Comparison of ENCODE assay signal across 9 cellular contexts in the genomic region with DNA sequence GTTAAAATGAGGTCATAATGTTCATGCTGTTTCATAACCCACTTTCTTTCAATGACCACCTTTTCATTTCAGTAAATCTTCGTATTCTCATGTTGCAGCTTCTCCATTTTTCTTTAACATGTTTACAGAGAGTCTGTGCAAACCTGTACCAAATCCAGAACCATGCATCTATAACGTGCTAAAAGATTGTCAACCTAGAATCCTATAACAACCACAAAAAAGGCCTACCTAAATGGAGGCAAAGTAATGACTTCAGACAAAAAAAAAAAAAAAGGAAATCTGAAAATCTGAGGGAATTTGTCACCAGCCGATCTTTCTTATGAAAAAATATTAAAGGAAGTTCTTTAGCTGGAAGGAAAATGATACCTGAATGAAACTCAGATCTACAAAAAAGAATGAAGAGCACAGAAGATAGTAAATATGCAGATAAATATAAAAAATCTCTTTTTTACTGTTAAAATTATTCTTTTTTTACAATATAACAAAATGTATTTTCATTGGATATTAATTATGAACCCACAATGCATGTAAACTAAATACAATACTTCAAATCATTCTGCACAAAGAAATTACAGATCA. TPM values are rescaled to one million over a fixed set of nuclear protein-coding genes. Genes with fewer than 3 reads are reported as not detected.
A peak's percentile ranks its signal among the peaks of the same experiment; 100 is the strongest.
DNase-seq lines count a peak whose midpoint lies in the region; ATAC-seq and TF ChIP-seq lines count a peak whose summit lies in the region.
"Had no signal": no experiment of that assay in that cellular context is flagged by ENCODE, and none has a peak within 500 bp of the region (broad histone marks: within the 10 kb centered on the region; RNA-seq: fewer than 3 reads in every experiment).

No MANE protein-coding gene starts in this region.

- H3K9ac ChIP-seq in iPS-20b (ENCODE audit: low read depth, low read length), result no peak overlapping the region

- no peak overlapping the region for H3K27ac ChIP-seq in iPS-20b (ENCODE audit: low read length)
- peak overlapping the region; percentile 95 for H3K27ac ChIP-seq in suprapubic skin
- H3K27ac ChIP-seq: RWPE1 had no signal

- intact Hi-C loops in activated CD4-positive, alpha-beta T cell treated with anti-CD3 and anti-CD28 coated beads, Interleukin-2, amount 10 ng/mL, durations not matched to agents 24 days and 14 days (cut with micrococcal nuclease), result loop anchor here (1.0 kb wide), 1 partner anchor 112 kb away; no protein-coding TSS in a partner anchor

- H3K9me3 Mint-ChIP-seq in activated CD4-positive, alpha-beta T cell treated with anti-CD3 and anti-CD28 coated beads, Interleukin-2, amount 10 ng/mL, durations not matched to agents 24 days and 14 days, result peaks cover 9% of the 10 kb centered on the region
- peaks cover 11% of the 10 kb centered on the region for H3K9me3 Mint-ChIP-seq in activated CD8-positive, alpha-beta T cell treated with anti-CD3 and anti-CD28 coated beads, Interleukin-2, amount 10 ng/mL, durations not matched to agents 7 days and 5 days (ENCODE audit: insufficient read depth)

- H3K36me3 Mint-ChIP-seq in activated CD4-positive, alpha-beta T cell treated with anti-CD3 and anti-CD28 coated beads, Interleukin-2, amount 10 ng/mL, durations not matched to agents 24 days and 14 days (ENCODE audit: low read depth), result peaks cover 22% of the 10 kb centered on the region
- H3K36me3 Mint-ChIP-seq in activated CD8-positive, alpha-beta T cell treated with anti-CD3 and anti-CD28 coated beads, Interleukin-2, amount 10 ng/mL, durations not matched to agents 7 days and 5 days (ENCODE audit: low read depth), result peaks cover 24% of the 10 kb centered on the region

- POLR2A ChIA-PET in activated CD8-positive, alpha-beta T cell treated with anti-CD3 and anti-CD28 coated beads, Interleukin-2, amount 10 ng/mL, durations not matched to agents 7 days and 5 days (lab: Charles Lee), result interaction anchor here (1.0 to 5.0 kb wide), 4 partner anchors 25 to 162 kb away, joined by 3 to 54 read pairs (median 9); partner anchors contain the start of gene SLFN12L

- H3K9me3 ChIP-seq in iPS-20b (ENCODE audit: insufficient read depth, low read depth, low read length), result no peaks in the 10 kb centered on the region
- no peaks in the 10 kb centered on the region for H3K9me3 ChIP-seq in suprapubic skin

- H3K4me3 ChIP-seq in iPS-20b (ENCODE audit: low read length), result peak overlapping the region; percentile 70; the same call in 1 of the 2 replicates
- H3K4me3 ChIP-seq in suprapubic skin, result peak overlapping the region; percentile 64

- H3K4me1 Mint-ChIP-seq in activated CD4-positive, alpha-beta T cell treated with anti-CD3 and anti-CD28 coated beads, Interleukin-2, amount 10 ng/mL, durations not matched to agents 24 days and 14 days, result peaks cover 40% of the 10 kb centered on the region
- peaks cover 45% of the 10 kb centered on the region for H3K4me1 Mint-ChIP-seq in activated CD8-positive, alpha-beta T cell treated with anti-CD3 and anti-CD28 coated beads, Interleukin-2, amount 10 ng/mL, durations not matched to agents 7 days and 5 days (ENCODE audit: low read depth)

- 34% methylated on average over 3 of the region's 3 CpGs for WGBS in suprapubic skin

- TF ChIP-seq POLR2A in suprapubic skin (IDR thresholded peaks at IDR 0.05), result no peak

- H3K4me3 Mint-ChIP-seq in activated CD4-positive, alpha-beta T cell treated with anti-CD3 and anti-CD28 coated beads, Interleukin-2, amount 10 ng/mL, durations not matched to agents 24 days and 14 days, result peak overlapping the region; percentile 89
- H3K4me3 Mint-ChIP-seq in activated CD8-positive, alpha-beta T cell treated with anti-CD3 and anti-CD28 coated beads, Interleukin-2, amount 10 ng/mL, durations not matched to agents 7 days and 5 days, result peak overlapping the region; percentile 99

- CTCF ChIA-PET in activated CD8-positive, alpha-beta T cell treated with anti-CD3 and anti-CD28 coated beads, Interleukin-2, amount 10 ng/mL, durations not matched to agents 7 days and 5 days (lab: Charles Lee), result interaction anchor here (1.6 to 2.6 kb wide), 4 partner anchors 62 to 163 kb away, joined by 4 to 19 read pairs (median 10); no protein-coding TSS in a partner anchor

- H3K4me1 ChIP-seq in iPS-20b (ENCODE audit: insufficient read depth, low read length) (no peaks in the 10 kb centered on the region), suprapubic skin (peaks cover 25% of the 10 kb centered on the region)

- peaks cover 6% of the 10 kb centered on the region for H3K27me3 Mint-ChIP-seq in activated CD4-positive, alpha-beta T cell treated with anti-CD3 and anti-CD28 coated beads, Interleukin-2, amount 10 ng/mL, durations not matched to agents 24 days and 14 days
- peaks cover 3% of the 10 kb centered on the region for H3K27me3 Mint-ChIP-seq in activated CD8-positive, alpha-beta T cell treated with anti-CD3 and anti-CD28 coated beads, Interleukin-2, amount 10 ng/mL, durations not matched to agents 7 days and 5 days (ENCODE audit: low read depth)

- no peak for TF ChIP-seq EP300 in suprapubic skin (IDR thresholded peaks at IDR 0.05)

- DNase-seq in activated CD4-positive, alpha-beta T cell treated with anti-CD3 and anti-CD28 coated beads, Interleukin-2, amount 10 ng/mL, durations not matched to agents 24 days and 14 days, result no peak
- DNase-seq in activated CD4-positive, alpha-beta T cell treated with anti-CD3 and anti-CD28 coated beads for 1 hour, result no peak
- DNase-seq in activated CD8-positive, alpha-beta T cell treated with anti-CD3 and anti-CD28 coated beads, Interleukin-2, amount 10 ng/mL, durations not matched to agents 7 days and 5 days, result no peak
- DNase-seq in suprapubic skin (ENCODE audit: low spot score in 2 of 2), result no peak
- DNase-seq in anterior cingulate cortex (lab: John Stamatoyannopoulos, UW), result no peak
- no peak for DNase-seq in NCI-H146 treated with DMSO at 0.1 percent for 48 hours (lab: John Stamatoyannopoulos, UW; ENCODE audit: unreplicated experiment)
- DNase-seq in ecto neural progenitor cell (ENCODE audit: low spot score), result no peak

- H3K27ac Mint-ChIP-seq in activated CD4-positive, alpha-beta T cell treated with anti-CD3 and anti-CD28 coated beads, Interleukin-2, amount 10 ng/mL, durations not matched to agents 24 days and 14 days, result peak overlapping the region; percentile 93
- peak overlapping the region; percentile 98 for H3K27ac Mint-ChIP-seq in activated CD8-positive, alpha-beta T cell treated with anti-CD3 and anti-CD28 coated beads, Interleukin-2, amount 10 ng/mL, durations not matched to agents 7 days and 5 days

- no peaks in the 10 kb centered on the region for H3K36me3 ChIP-seq in iPS-20b (ENCODE audit: insufficient read depth, low read depth, low read length)
- H3K36me3 ChIP-seq in suprapubic skin, result no peaks in the 10 kb centered on the region

- no peak for ATAC-seq in activated CD8-positive, alpha-beta T cell treated with anti-CD3 and anti-CD28 coated beads, Interleukin-2, amount 10 ng/mL, durations not matched to agents 7 days and 5 days

- TF ChIP-seq CTCF in suprapubic skin (IDR thresholded peaks at IDR 0.05), result no peak

- H3K27me3 ChIP-seq in iPS-20b (ENCODE audit: insufficient read depth, low read length), result peaks cover 78% of the 10 kb centered on the region
- H3K27me3 ChIP-seq in suprapubic skin, result peaks cover 37% of the 10 kb centered on the region

RNA-seq across cellular contexts. Expression of gene SLFN11, which starts 1.4 kb away (rescaled TPM):
- total RNA-seq in activated CD4-positive, alpha-beta T cell treated with anti-CD3 and anti-CD28 coated beads, Interleukin-2, amount 10 ng/mL, durations not matched to agents 24 days and 14 days, result 72.3 and 73.6 TPM in 2 replicates
- total RNA-seq in activated CD8-positive, alpha-beta T cell treated with anti-CD3 and anti-CD28 coated beads, Interleukin-2, amount 10 ng/mL, durations not matched to agents 7 days and 5 days, result 10 to 100 TPM; 40.0 to 50.1 TPM
- total RNA-seq in suprapubic skin, result 10 to 100 TPM in 1 of 4 donors, 1 to 10 TPM in 3; 3.4 to 10.7 (median 5.0) TPM

RNA-seq across cellular contexts. Expression of gene SLFN12, which starts 57.4 kb away (rescaled TPM):
- 5.0 and 7.8 TPM in 2 replicates for total RNA-seq in activated CD4-positive, alpha-beta T cell treated with anti-CD3 and anti-CD28 coated beads, Interleukin-2, amount 10 ng/mL, durations not matched to agents 24 days and 14 days
- total RNA-seq in activated CD8-positive, alpha-beta T cell treated with anti-CD3 and anti-CD28 coated beads, Interleukin-2, amount 10 ng/mL, durations not matched to agents 7 days and 5 days, result 10 to 100 TPM; 11.2 to 12.4 TPM
- 1 to 10 TPM in 3 of 4 donors, under 1 TPM in 1; 0.62 to 5.6 (median 1.8) TPM for total RNA-seq in suprapubic skin
